Comparison of ENCODE assay signal across 8 cellular contexts in the genomic region with DNA sequence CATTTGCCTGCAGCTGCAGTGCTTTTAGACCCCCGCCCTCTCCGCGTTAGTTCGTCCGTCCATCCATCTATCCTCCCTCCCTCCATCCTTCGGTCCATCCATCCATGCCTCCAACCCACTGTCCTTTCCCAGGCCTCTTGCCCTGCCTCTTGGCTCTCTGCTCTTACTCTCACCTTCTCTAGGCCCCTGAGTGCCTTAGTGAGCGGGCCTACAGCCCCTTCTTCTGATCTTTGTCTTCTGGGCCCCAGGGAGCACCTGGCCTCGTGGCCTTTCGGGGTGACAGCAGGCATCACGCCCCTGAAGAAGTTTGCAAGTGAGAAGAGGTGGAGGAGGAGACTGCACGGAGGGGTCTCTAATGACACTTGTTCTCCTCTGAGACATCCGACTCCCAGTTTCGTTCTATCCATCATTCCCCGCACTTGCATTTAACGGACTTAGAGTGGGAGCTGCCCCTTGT. TPM values are rescaled to one million over a fixed set of nuclear protein-coding genes. Genes with fewer than 3 reads are reported as not detected.
DNase-seq lines count a peak whose midpoint lies in the region; ATAC-seq, FAIRE-seq and TF ChIP-seq lines count a peak whose summit lies in the region.

No MANE protein-coding gene starts in this region.

- CTCF ChIA-PET in HepG2 (lab: Yijun Ruan, JAX; ENCODE audit: low intra/inter-chr PET ratio, low total read pairs): no interaction called here

- no peaks in the 10 kb centered on the region; a peak in 2 of 5 replicates for H3K36me3 ChIP-seq in HepG2 (replicated peaks in 1 of 2; ENCODE audit: control insufficient read depth in 1 of 2, insufficient read depth in 2 of 2, low read length in 2 of 2)
- H3K36me3 ChIP-seq in upper lobe of left lung: peaks cover 0 to 15% (median 6%) of the 10 kb centered on the region in 4 donors

- FAIRE-seq in HepG2 (lab: Jason Lieb, UNC): no peak

- peaks cover 35% of the 10 kb centered on the region for H3K4me1 Mint-ChIP-seq in activated naive CD4-positive, alpha-beta T cell treated with anti-CD3 and anti-CD28 coated beads, Interleukin-2, amount 50 U/mL, for 24 hours

- intact Hi-C loops in HepG2 (cut with micrococcal nuclease; ENCODE audit: unreplicated experiment): no loop called here

- H3K9me3 ChIP-seq in HepG2 (ENCODE audit: low read length): no peaks in the 10 kb centered on the region
- H3K9me3 ChIP-seq in upper lobe of left lung: no peaks in the 10 kb centered on the region

- TF ChIP-seq CTCF in HepG2 (CRISPR knock-in tag; IDR thresholded peaks at IDR 0.05) (no peak), upper lobe of left lung (IDR thresholded peaks at IDR 0.05) (no peak)

- WGBS in HepG2 (ENCODE audit: low lambda C conversion rate): 68% methylated on average over 15 of the region's 15 CpGs
- 35 to 39% methylated on average over 15 of the region's 15 CpGs for WGBS in upper lobe of left lung, 2 donors

- POLR2A ChIA-PET in HepG2 (lab: Yijun Ruan, JAX): interaction anchor here (1.3 to 1.9 kb wide), 5 partner anchors 9 to 58 kb away, joined by 3 to 10 read pairs (median 6); partner anchors contain the start of genes AMIGO1, CYB561D1 and PSMA5

- peak overlapping the region; percentile 91 for H3K9ac ChIP-seq in HepG2 (ENCODE audit: insufficient read depth, low read depth, low read length)

- DNase-seq in activated naive CD4-positive, alpha-beta T cell treated with Interleukin-2 at 50 U/mL for 16 hours: no peak
- DNase-seq in HepG2 (ENCODE audit: low spot score): no peak
- DNase-seq in upper lobe of left lung: no peak
- DNase-seq in KBM-7: no peak
- DNase-seq in SW 1271 (lab: John Stamatoyannopoulos, UW): no peak

- no peaks in the 10 kb centered on the region for H3K36me3 Mint-ChIP-seq in activated naive CD4-positive, alpha-beta T cell treated with anti-CD3 and anti-CD28 coated beads, Interleukin-2, amount 50 U/mL, for 24 hours

- ATAC-seq in HepG2: no peak
- no peak for ATAC-seq in upper lobe of left lung (ENCODE audit: low FRiP score in 2 of 2)
- ATAC-seq in HG02678 (IDR thresholded peaks at IDR 0.05; ENCODE audit: unreplicated experiment): no peak

- H3K4me3 Mint-ChIP-seq in activated naive CD4-positive, alpha-beta T cell treated with anti-CD3 and anti-CD28 coated beads, Interleukin-2, amount 50 U/mL, for 24 hours: peak overlapping the region; percentile 95

- TF ChIP-seq POLR2A in HepG2 (IDR thresholded peaks at IDR 0.05; ENCODE audit: insufficient read depth in 1 of 2, low read depth in 2 of 2, low read length in 2 of 2) (no peak), upper lobe of left lung (IDR thresholded peaks at IDR 0.05) (no peak)

- TF ChIP-seq RAD21 in HepG2 (CRISPR knock-in tag; IDR thresholded peaks at IDR 0.05): no peak

- H3K4me3 ChIP-seq in HepG2 (replicated peaks in 1 of 3; ENCODE audit: insufficient read depth in 1 of 3, low read depth in 2 of 3, low read length in 3 of 3) (peak overlapping the region; percentile 71 to 92 (median 78)), upper lobe of left lung (peak overlapping the region; percentile 63 to 81 (median 72))

- H3K4me1 ChIP-seq in HepG2 (ENCODE audit: insufficient read depth, low read length) (peaks cover 19% of the 10 kb centered on the region), upper lobe of left lung (peaks cover 17 to 20% (median 19%) of the 10 kb centered on the region in 4 donors)

- peak overlapping the region; percentile 91 for H3K4me2 ChIP-seq in HepG2 (ENCODE audit: low read depth, low read length)

- no peaks in the 10 kb centered on the region for H3K9me3 Mint-ChIP-seq in activated naive CD4-positive, alpha-beta T cell treated with anti-CD3 and anti-CD28 coated beads, Interleukin-2, amount 50 U/mL, for 24 hours

- in situ Hi-C loops in HepG2 (cut with HindIII; ENCODE audit: extremely low pct_ligation_motif_present, low pct_unique_long_range_greater_than_20kb) (loop anchor here (5.0 kb wide), 1 partner anchor 57 kb away; the partner anchor contains the start of gene PSMA5), KBM-7 (cut with MboI; ENCODE audit: low pct_unique_long_range_greater_than_20kb, low sequenced_read_pairs) (no loop called here)

- H3K27ac ChIP-seq in angular gyrus (ENCODE audit: low read depth, low read length) (peak overlapping the region; percentile 94), HepG2 (ENCODE audit: extremely low read length, insufficient read depth, low read length) (no peak overlapping the region), upper lobe of left lung (peak overlapping the region in 3 of 4 donors; percentile 93 to 97 (median 96))

- peak overlapping the region; percentile 52 for H2AFZ ChIP-seq in HepG2 (ENCODE audit: low read length)

- H3K27ac Mint-ChIP-seq in activated naive CD4-positive, alpha-beta T cell treated with anti-CD3 and anti-CD28 coated beads, Interleukin-2, amount 50 U/mL, for 24 hours: peak overlapping the region; percentile 95

- H4K20me1 ChIP-seq in HepG2 (ENCODE audit: insufficient read depth, low read length): no peaks in the 10 kb centered on the region

- TF ChIP-seq EP300 in HepG2 (IDR thresholded peaks at IDR 0.05; ENCODE audit: low read depth in 2 of 2, low read length in 2 of 2) (no peak), HepG2 (CRISPR knock-in tag; IDR thresholded peaks at IDR 0.05; ENCODE audit: borderline replicate concordance) (no peak), upper lobe of left lung (IDR thresholded peaks at IDR 0.05) (no peak)

- H3K79me2 ChIP-seq in HepG2 (ENCODE audit: insufficient read depth, low read length): no peaks in the 10 kb centered on the region

- H3K27me3 Mint-ChIP-seq in activated naive CD4-positive, alpha-beta T cell treated with anti-CD3 and anti-CD28 coated beads, Interleukin-2, amount 50 U/mL, for 24 hours: no peaks in the 10 kb centered on the region

- H3K27me3 ChIP-seq in HepG2 (ENCODE audit: control insufficient read depth in 1 of 2, insufficient read depth in 2 of 2, low read length in 2 of 2) (peaks cover 0 to 17% of the 10 kb centered on the region in 2 experiments; a peak in 4 of 5 replicates), upper lobe of left lung (no peaks in the 10 kb centered on the region)

- TSS peak; percentile 69 for BruUV-seq in HepG2 (replicated peaks; lab: Mats Ljungman, UMichigan)

RNA-seq across cellular contexts. Expression of gene ATXN7L2, which starts 0.8 kb away (rescaled TPM):
- total RNA-seq in HepG2 (2016; rRNA removed; fragmentation: Illumina TruSeq; extraction: Trizol) (1.3 and 2.7 TPM in 2 replicates), upper lobe of left lung (10 to 100 TPM in 1 of 6 donors, 1 to 10 TPM in 5; 2.3 to 19.9 (median 5.3) TPM)
- total RNA-seq in HepG2 (2016; cell fraction: cytosol; rRNA removed; fragmentation: Illumina TruSeq; extraction: Trizol; ENCODE audit: low read depth): 1.7 and 1.9 TPM in 2 replicates
- total RNA-seq in HepG2 (2016; cell fraction: insoluble cytoplasmic fraction; rRNA removed; fragmentation: Illumina TruSeq; extraction: Trizol): 1.6 and 2.7 TPM in 2 replicates
- total RNA-seq in HepG2 (2016; cell fraction: membrane; rRNA removed; fragmentation: Illumina TruSeq; extraction: Trizol): 2.1 and 2.6 TPM in 2 replicates
- total RNA-seq in HepG2 (2016; cell fraction: nucleus; rRNA removed; fragmentation: Illumina TruSeq; extraction: Trizol): 3.2 and 3.4 TPM in 2 replicates
- polyA plus RNA-seq in HepG2 (2011; rRNA removed): 2.8 and 3.0 TPM in 2 replicates
- polyA plus RNA-seq in HepG2 (2011; cell fraction: cytosol; rRNA removed): 1.3 and 2.3 TPM in 2 replicates
- 14.3 and 20.6 TPM in 2 replicates for polyA plus RNA-seq in HepG2 (2011; cell fraction: nucleus; rRNA removed)
- polyA plus RNA-seq in HepG2 (2012): 1.5 and 1.8 TPM in 2 replicates
- 1.1 and 1.3 TPM in 2 replicates for polyA plus RNA-seq in HepG2 (2016; cell fraction: cytosol; fragmentation: Illumina TruSeq; extraction: Trizol; ENCODE audit: low read depth)
- polyA plus RNA-seq in HepG2 (2016; cell fraction: insoluble cytoplasmic fraction; fragmentation: Illumina TruSeq; extraction: Trizol; ENCODE audit: low read depth): 2.1 and 2.2 TPM in 2 replicates
- 1.7 and 2.1 TPM in 2 replicates for polyA plus RNA-seq in HepG2 (2016; cell fraction: membrane; fragmentation: Illumina TruSeq; extraction: Trizol; ENCODE audit: low read depth)
- 8.6 and 9.8 TPM in 2 replicates for polyA plus RNA-seq in HepG2 (2016; cell fraction: nucleus; fragmentation: Illumina TruSeq; extraction: Trizol; ENCODE audit: insufficient read depth, low read depth)
- 5.7 and 8.5 TPM in 2 replicates for polyA minus RNA-seq in HepG2 (2011; rRNA and poly(A)+ RNA removed; ENCODE audit: low replicate concordance)
- 0.97 and 1.4 TPM in 2 replicates for polyA minus RNA-seq in HepG2 (2011; cell fraction: cytosol; rRNA and poly(A)+ RNA removed)
- polyA minus RNA-seq in HepG2 (2011; cell fraction: nucleus; rRNA and poly(A)+ RNA removed): 10.9 and 15.0 TPM in 2 replicates

RNA-seq across cellular contexts. Expression of gene CYB561D1, which starts 9.3 kb away (rescaled TPM):
- 3.9 and 4.1 TPM in 2 replicates for total RNA-seq in HepG2 (2016; rRNA removed; fragmentation: Illumina TruSeq; extraction: Trizol)
- total RNA-seq in HepG2 (2016; cell fraction: cytosol; rRNA removed; fragmentation: Illumina TruSeq; extraction: Trizol; ENCODE audit: low read depth): 0.44 and 1.0 TPM in 2 replicates
- total RNA-seq in HepG2 (2016; cell fraction: insoluble cytoplasmic fraction; rRNA removed; fragmentation: Illumina TruSeq; extraction: Trizol): 3.5 and 4.3 TPM in 2 replicates
- 2.2 and 2.3 TPM in 2 replicates for total RNA-seq in HepG2 (2016; cell fraction: membrane; rRNA removed; fragmentation: Illumina TruSeq; extraction: Trizol)
- 4.4 and 5.2 TPM in 2 replicates for total RNA-seq in HepG2 (2016; cell fraction: nucleus; rRNA removed; fragmentation: Illumina TruSeq; extraction: Trizol)
- 3.9 and 4.5 TPM in 2 replicates for polyA plus RNA-seq in HepG2 (2011; rRNA removed)
- 4.0 and 4.2 TPM in 2 replicates for polyA plus RNA-seq in HepG2 (2011; cell fraction: cytosol; rRNA removed)
- polyA plus RNA-seq in HepG2 (2011; cell fraction: nucleus; rRNA removed): 6.7 and 7.1 TPM in 2 replicates
- 2.4 and 3.6 TPM in 2 replicates for polyA plus RNA-seq in HepG2 (2012)
- 0.35 TPM in 2 replicates for polyA plus RNA-seq in HepG2 (2016; cell fraction: cytosol; fragmentation: Illumina TruSeq; extraction: Trizol; ENCODE audit: low read depth)
- polyA plus RNA-seq in HepG2 (2016; cell fraction: insoluble cytoplasmic fraction; fragmentation: Illumina TruSeq; extraction: Trizol; ENCODE audit: low read depth): 2.1 and 2.6 TPM in 2 replicates
- polyA plus RNA-seq in HepG2 (2016; cell fraction: membrane; fragmentation: Illumina TruSeq; extraction: Trizol; ENCODE audit: low read depth): 1.2 and 1.4 TPM in 2 replicates
- 7.6 and 8.4 TPM in 2 replicates for polyA plus RNA-seq in HepG2 (2016; cell fraction: nucleus; fragmentation: Illumina TruSeq; extraction: Trizol; ENCODE audit: insufficient read depth, low read depth)
- polyA minus RNA-seq in HepG2 (2011; rRNA and poly(A)+ RNA removed; ENCODE audit: low replicate concordance): 10.4 and 12.2 TPM in 2 replicates
- 1.5 and 2.7 TPM in 2 replicates for polyA minus RNA-seq in HepG2 (2011; cell fraction: cytosol; rRNA and poly(A)+ RNA removed)
- polyA minus RNA-seq in HepG2 (2011; cell fraction: nucleus; rRNA and poly(A)+ RNA removed): 2.3 and 4.1 TPM in 2 replicates
- total RNA-seq in upper lobe of left lung: 10 to 100 TPM in 3 of 6 donors, 1 to 10 TPM in 3; 4.2 to 16.4 (median 9.9) TPM

RNA-seq across cellular contexts. Expression of gene SYPL2, which starts 18.2 kb away (rescaled TPM):
- total RNA-seq in HepG2 (2016; rRNA removed; fragmentation: Illumina TruSeq; extraction: Trizol) (0.24 and 0.25 TPM in 2 replicates), upper lobe of left lung (1 to 10 TPM in 4 of 6 donors, under 1 TPM in 2; 0.30 to 3.1 (median 1.1) TPM)
- not detected in 2 replicates for total RNA-seq in HepG2 (2016; cell fraction: cytosol; rRNA removed; fragmentation: Illumina TruSeq; extraction: Trizol; ENCODE audit: low read depth)
- 0.12 and 0.22 TPM in 2 replicates for total RNA-seq in HepG2 (2016; cell fraction: insoluble cytoplasmic fraction; rRNA removed; fragmentation: Illumina TruSeq; extraction: Trizol)
- total RNA-seq in HepG2 (2016; cell fraction: membrane; rRNA removed; fragmentation: Illumina TruSeq; extraction: Trizol): 0.12 TPM in 1 of 2 replicates, not detected in the other
- total RNA-seq in HepG2 (2016; cell fraction: nucleus; rRNA removed; fragmentation: Illumina TruSeq; extraction: Trizol): 0.16 and 0.38 TPM in 2 replicates
- 0.17 and 0.35 TPM in 2 replicates for polyA plus RNA-seq in HepG2 (2011; rRNA removed)
- 0.09 and 0.14 TPM in 2 replicates for polyA plus RNA-seq in HepG2 (2011; cell fraction: cytosol; rRNA removed)
- 0.29 and 0.54 TPM in 2 replicates for polyA plus RNA-seq in HepG2 (2011; cell fraction: nucleus; rRNA removed)
- polyA plus RNA-seq in HepG2 (2012): 0.11 and 0.32 TPM in 2 replicates
- polyA plus RNA-seq in HepG2 (2016; cell fraction: cytosol; fragmentation: Illumina TruSeq; extraction: Trizol; ENCODE audit: low read depth): not detected in 2 replicates
- polyA plus RNA-seq in HepG2 (2016; cell fraction: insoluble cytoplasmic fraction; fragmentation: Illumina TruSeq; extraction: Trizol; ENCODE audit: low read depth): 0.27 and 0.36 TPM in 2 replicates
- polyA plus RNA-seq in HepG2 (2016; cell fraction: membrane; fragmentation: Illumina TruSeq; extraction: Trizol; ENCODE audit: low read depth): 0.14 TPM in 1 of 2 replicates, not detected in the other
- 0.57 and 0.68 TPM in 2 replicates for polyA plus RNA-seq in HepG2 (2016; cell fraction: nucleus; fragmentation: Illumina TruSeq; extraction: Trizol; ENCODE audit: insufficient read depth, low read depth)
- polyA minus RNA-seq in HepG2 (2011; rRNA and poly(A)+ RNA removed; ENCODE audit: low replicate concordance): 0.16 and 2.3 TPM in 2 replicates
- polyA minus RNA-seq in HepG2 (2011; cell fraction: cytosol; rRNA and poly(A)+ RNA removed): 0.20 TPM in 1 of 2 replicates, not detected in the other
- polyA minus RNA-seq in HepG2 (2011; cell fraction: nucleus; rRNA and poly(A)+ RNA removed): 0.13 and 0.50 TPM in 2 replicates

RNA-seq across cellular contexts. Expression of gene AMIGO1, which starts 25.0 kb away (rescaled TPM):
- total RNA-seq in HepG2 (2016; rRNA removed; fragmentation: Illumina TruSeq; extraction: Trizol) (1.00 and 1.3 TPM in 2 replicates), upper lobe of left lung (10 to 100 TPM in 2 of 6 donors, 1 to 10 TPM in 4; 1.0 to 11.8 (median 8.3) TPM)
- 0.18 and 0.20 TPM in 2 replicates for total RNA-seq in HepG2 (2016; cell fraction: cytosol; rRNA removed; fragmentation: Illumina TruSeq; extraction: Trizol; ENCODE audit: low read depth)
- 0.86 and 1.2 TPM in 2 replicates for total RNA-seq in HepG2 (2016; cell fraction: insoluble cytoplasmic fraction; rRNA removed; fragmentation: Illumina TruSeq; extraction: Trizol)
- total RNA-seq in HepG2 (2016; cell fraction: membrane; rRNA removed; fragmentation: Illumina TruSeq; extraction: Trizol): 0.80 and 0.83 TPM in 2 replicates
- total RNA-seq in HepG2 (2016; cell fraction: nucleus; rRNA removed; fragmentation: Illumina TruSeq; extraction: Trizol): 1.3 and 1.4 TPM in 2 replicates
- 0.40 and 0.85 TPM in 2 replicates for polyA plus RNA-seq in HepG2 (2011; rRNA removed)
- polyA plus RNA-seq in HepG2 (2011; cell fraction: cytosol; rRNA removed): 0.47 and 0.56 TPM in 2 replicates
- 0.59 and 0.66 TPM in 2 replicates for polyA plus RNA-seq in HepG2 (2011; cell fraction: nucleus; rRNA removed)
- polyA plus RNA-seq in HepG2 (2012): 0.91 and 1.3 TPM in 2 replicates
- 0.20 TPM in 2 replicates for polyA plus RNA-seq in HepG2 (2016; cell fraction: cytosol; fragmentation: Illumina TruSeq; extraction: Trizol; ENCODE audit: low read depth)
- 0.64 and 0.81 TPM in 2 replicates for polyA plus RNA-seq in HepG2 (2016; cell fraction: insoluble cytoplasmic fraction; fragmentation: Illumina TruSeq; extraction: Trizol; ENCODE audit: low read depth)
- 0.51 and 0.61 TPM in 2 replicates for polyA plus RNA-seq in HepG2 (2016; cell fraction: membrane; fragmentation: Illumina TruSeq; extraction: Trizol; ENCODE audit: low read depth)
- polyA plus RNA-seq in HepG2 (2016; cell fraction: nucleus; fragmentation: Illumina TruSeq; extraction: Trizol; ENCODE audit: insufficient read depth, low read depth): 1.6 and 2.2 TPM in 2 replicates
- 1.2 and 1.7 TPM in 2 replicates for polyA minus RNA-seq in HepG2 (2011; rRNA and poly(A)+ RNA removed; ENCODE audit: low replicate concordance)
- 0.35 and 0.89 TPM in 2 replicates for polyA minus RNA-seq in HepG2 (2011; cell fraction: cytosol; rRNA and poly(A)+ RNA removed)
- 0.39 and 0.62 TPM in 2 replicates for polyA minus RNA-seq in HepG2 (2011; cell fraction: nucleus; rRNA and poly(A)+ RNA removed)

RNA-seq across cellular contexts. Expression of gene GPR61, which starts 55.1 kb away (rescaled TPM):
- total RNA-seq in HepG2 (2016; rRNA removed; fragmentation: Illumina TruSeq; extraction: Trizol) (not detected in 2 replicates), upper lobe of left lung (not detected)
- total RNA-seq in HepG2 (2016; cell fraction: cytosol; rRNA removed; fragmentation: Illumina TruSeq; extraction: Trizol; ENCODE audit: low read depth): 0.35 and 0.81 TPM in 2 replicates
- total RNA-seq in HepG2 (2016; cell fraction: insoluble cytoplasmic fraction; rRNA removed; fragmentation: Illumina TruSeq; extraction: Trizol): 0.30 TPM in 1 of 2 replicates, not detected in the other
- 0.46 and 0.48 TPM in 2 replicates for total RNA-seq in HepG2 (2016; cell fraction: membrane; rRNA removed; fragmentation: Illumina TruSeq; extraction: Trizol)
- 0.28 TPM in 1 of 2 replicates, not detected in the other for total RNA-seq in HepG2 (2016; cell fraction: nucleus; rRNA removed; fragmentation: Illumina TruSeq; extraction: Trizol)
- polyA plus RNA-seq in HepG2 (2011; rRNA removed): not detected in 2 replicates
- not detected in 2 replicates for polyA plus RNA-seq in HepG2 (2011; cell fraction: cytosol; rRNA removed)
- polyA plus RNA-seq in HepG2 (2011; cell fraction: nucleus; rRNA removed): 0.05 TPM in 1 of 2 replicates, not detected in the other
- polyA plus RNA-seq in HepG2 (2012): 0.43 and 0.49 TPM in 2 replicates
- polyA plus RNA-seq in HepG2 (2016; cell fraction: cytosol; fragmentation: Illumina TruSeq; extraction: Trizol; ENCODE audit: low read depth): not detected in 2 replicates
- polyA plus RNA-seq in HepG2 (2016; cell fraction: insoluble cytoplasmic fraction; fragmentation: Illumina TruSeq; extraction: Trizol; ENCODE audit: low read depth): not detected in 2 replicates
- polyA plus RNA-seq in HepG2 (2016; cell fraction: membrane; fragmentation: Illumina TruSeq; extraction: Trizol; ENCODE audit: low read depth): not detected in 2 replicates
- polyA plus RNA-seq in HepG2 (2016; cell fraction: nucleus; fragmentation: Illumina TruSeq; extraction: Trizol; ENCODE audit: insufficient read depth, low read depth): not detected in 2 replicates
- polyA minus RNA-seq in HepG2 (2011; rRNA and poly(A)+ RNA removed; ENCODE audit: low replicate concordance): 0.40 TPM in 1 of 2 replicates, not detected in the other
- polyA minus RNA-seq in HepG2 (2011; cell fraction: cytosol; rRNA and poly(A)+ RNA removed): not detected in 2 replicates
- polyA minus RNA-seq in HepG2 (2011; cell fraction: nucleus; rRNA and poly(A)+ RNA removed): 0.90 TPM in 1 of 2 replicates, not detected in the other
